8 cellular contexts compared by ENCODE assay signal in genomic region chr3:172516318-172517214, GRCh38. TPM values are rescaled to one million over a fixed set of nuclear protein-coding genes. Genes with fewer than 3 reads are reported as not detected.
DNase-seq lines count a peak whose midpoint lies in the region; ATAC-seq and TF ChIP-seq lines count a peak whose summit lies in the region.

No MANE protein-coding gene starts in this region.

- intact Hi-C loops in left lung (cut with DNase I), result no loop called here
- intact Hi-C loops in upper lobe of right lung (cut with DNase I), result loop anchor here (10.0 kb wide), 1 partner anchor 78 kb away; no protein-coding TSS in a partner anchor

- H3K27me3 ChIP-seq in left lung (no peaks in the 10 kb centered on the region), upper lobe of right lung (no peaks in the 10 kb centered on the region)

- H3K4me1 ChIP-seq in left lung (peaks cover 36 to 93% of the 10 kb centered on the region in 2 donors), upper lobe of right lung (peaks cover 81% of the 10 kb centered on the region)

- H3K9me3 ChIP-seq in left lung (no peaks in the 10 kb centered on the region), upper lobe of right lung (no peaks in the 10 kb centered on the region)

- ATAC-seq in left lung, result peak; percentile 88
- peak; percentile 71 for ATAC-seq in upper lobe of right lung

- peaks cover 0 to 19% of the 10 kb centered on the region in 2 donors for H3K36me3 ChIP-seq in left lung
- peaks cover 37% of the 10 kb centered on the region for H3K36me3 ChIP-seq in upper lobe of right lung

- TF ChIP-seq CTCF in left lung (IDR thresholded peaks at IDR 0.05) (no peak), upper lobe of right lung (IDR thresholded peaks at IDR 0.05) (no peak)

- DNase-seq in stimulated activated CD4-positive, alpha-beta T cell treated with anti-CD3 and anti-CD28 coated beads, Interleukin-1b, Interleukin-23, amount 100 ng/mL, for 48 hours, result peak; percentile 44
- no peak for DNase-seq in stimulated activated CD4-positive, alpha-beta T cell treated with anti-CD3 and anti-CD28 coated beads, Interleukin-12 subunit alpha, Interleukin-12 subunit beta, amount 100 ng/mL, for 4 hours
- DNase-seq in amniotic epithelial cell (ENCODE audit: low read depth), result peak; percentile 73
- DNase-seq in left lung, result peak in 1 of 2 donors; percentile 63
- no peak for DNase-seq in upper lobe of right lung
- DNase-seq in stimulated activated CD8-positive, alpha-beta memory T cell treated with anti-CD3 and anti-CD28 coated beads, Interleukin-4, amount 100 ng/mL, for 48 hours, result no peak
- no peak for DNase-seq in NCI-H2107 (lab: John Stamatoyannopoulos, UW)
- no peak for DNase-seq in SIG-M5 treated with dmso at 0.1 percent for 504 hours (lab: John Stamatoyannopoulos, UW; ENCODE audit: unreplicated experiment)

- H3K4me3 ChIP-seq in left lung (no peak overlapping the region), upper lobe of right lung (no peak overlapping the region)

- peak overlapping the region; percentile 73 to 95 for H3K27ac ChIP-seq in left lung
- peak overlapping the region; percentile 93 for H3K27ac ChIP-seq in upper lobe of right lung

RNA-seq across cellular contexts. Expression of gene TNFSF10, which starts 6.7 kb away (rescaled TPM):
- total RNA-seq in left lung (10 to 100 TPM; 52.2 to 95.2 TPM), upper lobe of right lung (140 TPM)

Comparison
In these comparisons a context has a peak if more than half of its experiments do, and no peak if none do; other contexts are left out.
1. DNase-seq: peak in stimulated activated CD4-positive, alpha-beta T cell treated with anti-CD3 and anti-CD28 coated beads, Interleukin-1b, Interleukin-23, amount 100 ng/mL, for 48 hours (single experiment) and amniotic epithelial cell (single experiment); none in stimulated activated CD4-positive, alpha-beta T cell treated with anti-CD3 and anti-CD28 coated beads, Interleukin-12 subunit alpha, Interleukin-12 subunit beta, amount 100 ng/mL, for 4 hours (single experiment), upper lobe of right lung (single experiment), stimulated activated CD8-positive, alpha-beta memory T cell treated with anti-CD3 and anti-CD28 coated beads, Interleukin-4, amount 100 ng/mL, for 48 hours (single experiment), NCI-H2107 (single experiment) and SIG-M5 treated with dmso at 0.1 percent for 504 hours (single experiment).